Comparison of ENCODE assay signal across 9 cellular contexts in genomic region chr9:35844628-35845301, GRCh38. TPM values are rescaled to one million over a fixed set of nuclear protein-coding genes. Genes with fewer than 3 reads are reported as not detected.
DNase-seq lines count a peak whose midpoint lies in the region; ATAC-seq and TF ChIP-seq lines count a peak whose summit lies in the region.
"Had no signal": no experiment of that assay in that cellular context is flagged by ENCODE, and none has a peak within 500 bp of the region (broad histone marks: within the 10 kb centered on the region; RNA-seq: fewer than 3 reads in every experiment).

No MANE protein-coding gene starts in this region.

- DNase-seq in LHCN-M2 (ENCODE audit: low read depth) = peak; percentile 90
- peak; percentile 4 to 48 for DNase-seq in hippocampal formation (lab: John Stamatoyannopoulos, UW)
- DNase-seq in stromal cell of bone marrow (ENCODE audit: low read depth) = peak; percentile 95
- no peak for DNase-seq in G401 (ENCODE audit: low spot score)
- DNase-seq in SJCRH30 = no peak

- H3K9me3 ChIP-seq in DOHH2 (ENCODE audit: control insufficient read depth, insufficient read depth, low read length) = no peaks in the 10 kb centered on the region
- no peaks in the 10 kb centered on the region for H3K9me3 ChIP-seq in SJCRH30 (replicated peaks)

- ATAC-seq in HG03039 (IDR thresholded peaks at IDR 0.05; ENCODE audit: unreplicated experiment) = no peak
- ATAC-seq: Panc1 had no signal

- no peak overlapping the region for H3K27ac ChIP-seq in DOHH2 (ENCODE audit: low read depth, low read length)
- peak overlapping the region; percentile 67 for H3K27ac ChIP-seq in angular gyrus (ENCODE audit: low read depth, low read length)
- no peak overlapping the region for H3K27ac ChIP-seq in SJCRH30

- H3K4me1 ChIP-seq in DOHH2 (ENCODE audit: control insufficient read depth, low read length) = peaks cover 36% of the 10 kb centered on the region
- peaks cover 7% of the 10 kb centered on the region for H3K4me1 ChIP-seq in SJCRH30

- H3K4me3 ChIP-seq in DOHH2 (ENCODE audit: low read length) (no peak overlapping the region), SJCRH30 (no peak overlapping the region)

- in situ Hi-C loops in G401 (cut with HindIII; ENCODE audit: low sequenced_read_pairs) = no loop called here

- H4K20me1 ChIP-seq in DOHH2 (ENCODE audit: control insufficient read depth, insufficient read depth, low read depth, low read length) = no peaks in the 10 kb centered on the region

- no peaks in the 10 kb centered on the region for H3K9me2 ChIP-seq in DOHH2 (replicated peaks; ENCODE audit: control insufficient read depth, low read length)

- H3K4me2 ChIP-seq in DOHH2 (ENCODE audit: low read length) = peak overlapping the region; percentile 27

- no peak for TF ChIP-seq CTCF in DOHH2 (IDR thresholded peaks at IDR 0.05; ENCODE audit: low read depth, low read length, poor library complexity, severe bottlenecking)

- no peaks in the 10 kb centered on the region for H3F3A ChIP-seq in DOHH2 (ENCODE audit: control insufficient read depth, insufficient read depth)

- H3K27me3 ChIP-seq in DOHH2 (ENCODE audit: control insufficient read depth, low read length) (no peaks in the 10 kb centered on the region), SJCRH30 (no peaks in the 10 kb centered on the region)

- H3K36me3 ChIP-seq in DOHH2 (ENCODE audit: control insufficient read depth, low read length) (no peaks in the 10 kb centered on the region), SJCRH30 (no peaks in the 10 kb centered on the region)

- no peaks in the 10 kb centered on the region for H3K79me2 ChIP-seq in DOHH2 (ENCODE audit: control insufficient read depth, low read length)

RNA-seq across cellular contexts. Expression of gene TMEM8B, which starts 15.7 kb away (rescaled TPM):
- 2.8 and 3.6 TPM in 2 replicates for total RNA-seq in LHCN-M2 (2014; rRNA removed)
- 11.5 TPM for polyA plus RNA-seq in LHCN-M2 (2012)
- 1.2 and 2.5 TPM in 2 replicates for total RNA-seq in G401 (2014; rRNA removed; shearing (Covaris generic))
- total RNA-seq in SJCRH30 (2014; rRNA removed; shearing (Covaris generic)) = 1.7 and 2.1 TPM in 2 replicates

RNA-seq across cellular contexts. Expression of gene FAM221B, which starts 16.2 kb away (rescaled TPM):
- total RNA-seq in LHCN-M2 (2014; rRNA removed) = not detected in 2 replicates
- polyA plus RNA-seq in LHCN-M2 (2012) = not detected
- not detected in 2 replicates for total RNA-seq in G401 (2014; rRNA removed; shearing (Covaris generic))
- total RNA-seq in SJCRH30 (2014; rRNA removed; shearing (Covaris generic)) = not detected in 2 replicates

RNA-seq across cellular contexts. Expression of gene OR13J1, which starts 25.4 kb away (rescaled TPM):
- not detected in 2 replicates for total RNA-seq in LHCN-M2 (2014; rRNA removed)
- not detected for polyA plus RNA-seq in LHCN-M2 (2012)
- not detected in 2 replicates for total RNA-seq in G401 (2014; rRNA removed; shearing (Covaris generic))
- not detected in 2 replicates for total RNA-seq in SJCRH30 (2014; rRNA removed; shearing (Covaris generic))

RNA-seq across cellular contexts. Expression of gene HINT2, which starts 29.9 kb away (rescaled TPM):
- total RNA-seq in LHCN-M2 (2014; rRNA removed) = 22.8 and 33.0 TPM in 2 replicates
- 62.0 TPM for polyA plus RNA-seq in LHCN-M2 (2012)
- 32.3 and 55.8 TPM in 2 replicates for total RNA-seq in G401 (2014; rRNA removed; shearing (Covaris generic))
- 21.3 and 28.2 TPM in 2 replicates for total RNA-seq in SJCRH30 (2014; rRNA removed; shearing (Covaris generic))

RNA-seq across cellular contexts. Expression of gene SPAG8, which starts 32.7 kb away (rescaled TPM):
- 0.98 and 1.4 TPM in 2 replicates for total RNA-seq in LHCN-M2 (2014; rRNA removed)
- polyA plus RNA-seq in LHCN-M2 (2012) = 0.60 TPM
- total RNA-seq in G401 (2014; rRNA removed; shearing (Covaris generic)) = 2.1 and 2.4 TPM in 2 replicates
- 0.20 and 0.63 TPM in 2 replicates for total RNA-seq in SJCRH30 (2014; rRNA removed; shearing (Covaris generic))

Comparison
In these comparisons a context has a peak if more than half of its experiments do, and no peak if none do; other contexts are left out.
1. DNase-seq: peak in LHCN-M2 (single experiment), hippocampal formation (2 of 2) and stromal cell of bone marrow (single experiment); none in G401 (single experiment) and SJCRH30 (0 of 2).